18 cellular contexts compared by ENCODE assay signal in genomic region chr1:185208626-185209170, GRCh38. TPM values are rescaled to one million over a fixed set of nuclear protein-coding genes. Genes with fewer than 3 reads are reported as not detected.
DNase-seq lines count a peak whose midpoint lies in the region; ATAC-seq, FAIRE-seq and TF ChIP-seq lines count a peak whose summit lies in the region.
"Had no signal": no experiment of that assay in that cellular context is flagged by ENCODE, and none has a peak within 500 bp of the region (broad histone marks: within the 10 kb centered on the region; RNA-seq: fewer than 3 reads in every experiment).

No MANE protein-coding gene starts in this region.

- H3K27me3 Mint-ChIP-seq in CD4-positive, alpha-beta T cell: no peaks in the 10 kb centered on the region

- no peak for TF ChIP-seq CTCF in A549 (IDR thresholded peaks at IDR 0.05)
- no peak for TF ChIP-seq CTCF in PC-3 (conservative IDR thresholded peaks at IDR 0.05; ENCODE audit: low read depth, low read length)
- no peak for TF ChIP-seq CTCF in choroid plexus epithelial cell (conservative IDR thresholded peaks at IDR 0.05; ENCODE audit: low read depth, low read length)
- TF ChIP-seq CTCF in CD4-positive, alpha-beta T cell (IDR thresholded peaks at IDR 0.05): no peak

- POLR2A ChIA-PET in A549 (lab: Yijun Ruan, JAX) (no interaction called here), PC-3 (lab: Charles Lee; ENCODE audit: unreplicated experiment) (no interaction called here)
- POLR2A ChIA-PET in CD4-positive, alpha-beta T cell (lab: Charles Lee): no interaction called here

- no peaks in the 10 kb centered on the region for H3K9me2 ChIP-seq in PC-3 (replicated peaks; ENCODE audit: low read length)

- H3K4me1 ChIP-seq in A549 (no peaks in the 10 kb centered on the region), PC-3 (ENCODE audit: insufficient read depth, low read length) (no peaks in the 10 kb centered on the region)

- no peak overlapping the region for H3K9ac ChIP-seq in PC-3 (ENCODE audit: low read length)

- no TSS peak for BruUV-seq in PC-3 (replicated peaks; lab: Mats Ljungman, UMichigan)

- H3K36me3 Mint-ChIP-seq in CD4-positive, alpha-beta T cell (ENCODE audit: low read depth): peaks cover 49% of the 10 kb centered on the region

- H4K20me1 ChIP-seq in PC-3 (ENCODE audit: low read length): no peaks in the 10 kb centered on the region

- no peaks in the 10 kb centered on the region for H3K36me3 ChIP-seq in PC-3 (ENCODE audit: low read depth, low read length)

- CTCF ChIA-PET in A549 (lab: Yijun Ruan, JAX): interaction anchor here (0.5 kb wide), 1 partner anchor 18 kb away, joined by 3 read pairs; no protein-coding TSS in a partner anchor
- CTCF ChIA-PET in PC-3 (lab: Charles Lee): interaction anchor here (0.7 kb wide), 1 partner anchor 462 kb away, joined by 3 read pairs; no protein-coding TSS in a partner anchor
- CTCF ChIA-PET in CD4-positive, alpha-beta T cell (lab: Charles Lee): no interaction called here

- 79% methylated on average over 5 of the region's 5 CpGs for WGBS in A549 (ENCODE audit: missing lambda C conversion rate)

- DNase-seq in A549 (ENCODE audit: low read depth in 1 of 2, low spot score in 1 of 2) (no peak), PC-3 (peak; percentile 12), choroid plexus epithelial cell (ENCODE audit: low read depth) (peak; percentile 15), foreskin melanocyte (peak; percentile 4), H54 (ENCODE audit: insufficient read length, low spot score) (no peak)
- DNase-seq in CD4-positive, alpha-beta T cell: no peak
- DNase-seq: AML-193, DMS79, GDM1, NCI-H1092 treated with DMSO at 0.1 percent for 48 hours, NCI-H1694, NCI-H446 treated with DMSO at 0.1 percent for 48 hours, NCI-H748 treated with DMSO at 0.1 percent for 48 hours had no signal

- no peak for TF ChIP-seq RAD21 in A549 (conservative IDR thresholded peaks at IDR 0.05 in 1 of 2, IDR thresholded peaks at IDR 0.05 in 1 of 2)

- TF ChIP-seq EP300 in A549 (IDR thresholded peaks at IDR 0.05): no peak

- no peaks in the 10 kb centered on the region for H3F3A ChIP-seq in PC-3 (ENCODE audit: low read length, unreplicated experiment)

- H3K4me3 ChIP-seq in A549 (no peak overlapping the region), PC-3 (ENCODE audit: low read length) (no peak overlapping the region), choroid plexus epithelial cell (ENCODE audit: low read depth, low read length) (no peak overlapping the region)
- H3K4me3 ChIP-seq: K562 had no signal

- H3K4me2 ChIP-seq in A549 (no peak overlapping the region), PC-3 (ENCODE audit: low read length) (no peak overlapping the region)

- H3K4me1 Mint-ChIP-seq in CD4-positive, alpha-beta T cell (ENCODE audit: low read depth): no peaks in the 10 kb centered on the region

- no peaks in the 10 kb centered on the region for H3K79me2 ChIP-seq in PC-3 (ENCODE audit: low read length)

- peaks cover 4% of the 10 kb centered on the region for H3K9me3 Mint-ChIP-seq in CD4-positive, alpha-beta T cell

- TF ChIP-seq POLR2A in A549 (IDR thresholded peaks at IDR 0.05; ENCODE audit: low read length): no peak
- no peak for TF ChIP-seq POLR2A in H54 (IDR thresholded peaks at IDR 0.05; ENCODE audit: low read depth, low read length)

- no peak overlapping the region for H3K4me3 Mint-ChIP-seq in CD4-positive, alpha-beta T cell

- no peak overlapping the region for H3K27ac ChIP-seq in A549
- H3K27ac ChIP-seq in PC-3 (ENCODE audit: low read length): no peak overlapping the region
- H3K27ac ChIP-seq in CD4-positive, alpha-beta T cell (ENCODE audit: low read depth, low read length): no peak overlapping the region

- ATAC-seq in A549 (no peak), PC-3 (no peak), HG02981 (IDR thresholded peaks at IDR 0.05; ENCODE audit: unreplicated experiment) (no peak), GM19395 (IDR thresholded peaks at IDR 0.05; ENCODE audit: unreplicated experiment) (no peak)
- no peak for ATAC-seq in CD4-positive, alpha-beta T cell (ENCODE audit: poor library complexity)
- ATAC-seq: Right ventricle myocardium inferior had no signal

- H3K27ac Mint-ChIP-seq in CD4-positive, alpha-beta T cell: no peak overlapping the region

- H3K27me3 ChIP-seq in PC-3 (ENCODE audit: low read length): no peaks in the 10 kb centered on the region
- H3K27me3 ChIP-seq in CD4-positive, alpha-beta T cell (ENCODE audit: control insufficient read depth, insufficient read depth, low read length): no peaks in the 10 kb centered on the region

- peak; percentile 46 for FAIRE-seq in A549 (lab: Jason Lieb, UNC)
- no peak for FAIRE-seq in H54 (lab: Jason Lieb, UNC)
- FAIRE-seq: GM12892, K562 had no signal

- intact Hi-C loops in PC-3 (cut with micrococcal nuclease): no loop called here
- intact Hi-C loops in CD4-positive, alpha-beta T cell (cut with DNase I, micrococcal nuclease): no loop called here

- H3K9me3 ChIP-seq in A549 (no peaks in the 10 kb centered on the region), PC-3 (ENCODE audit: low read length) (no peaks in the 10 kb centered on the region)
- no peaks in the 10 kb centered on the region for H3K9me3 ChIP-seq in CD4-positive, alpha-beta T cell (ENCODE audit: control insufficient read depth, low read length)

- no peak overlapping the region for H2AFZ ChIP-seq in PC-3 (ENCODE audit: low read length)

TF ChIP-seq in A549, 52 proteins besides CTCF, POLR2A, EP300 and RAD21:
- TF ChIP-seq SREBF2 (IDR thresholded peaks at IDR 0.05) (no peak), PBX3 (IDR thresholded peaks at IDR 0.05) (no peak), RARB (CRISPR knock-in tag; IDR thresholded peaks at IDR 0.05) (no peak), FOSB (CRISPR knock-in tag; IDR thresholded peaks at IDR 0.05) (no peak), POLR2AphosphoS2 (conservative IDR thresholded peaks at IDR 0.05; ENCODE audit: low read length) (no peak), EHMT2 (IDR thresholded peaks at IDR 0.05; ENCODE audit: low read depth) (no peak), MAX (IDR thresholded peaks at IDR 0.05) (no peak), TFCP2L1 (CRISPR knock-in tag; IDR thresholded peaks at IDR 0.05) (no peak), BHLHE40 (IDR thresholded peaks at IDR 0.05; ENCODE audit: low read depth, low read length) (no peak)

RNA-seq across cellular contexts. Expression of gene SWT1, which starts 51.7 kb away (rescaled TPM):
- polyA plus RNA-seq in A549 (2011; rRNA removed) (2.2 and 2.4 TPM in 2 replicates), A549 (2017; fragmentation: RNase III; extraction: RNeasy Plus Mini Kit Qiagen cat#74134 plus additional on column Dnase treatment) (1.1 to 1.5 TPM (median 1.3 TPM) in 3 replicates)
- polyA plus RNA-seq in A549 (2012; cell fraction: cytosol; rRNA removed): 0.27 and 0.30 TPM in 2 replicates
- 0.24 and 0.31 TPM in 2 replicates for polyA plus RNA-seq in A549 (2012; cell fraction: nucleus; rRNA removed)
- polyA minus RNA-seq in A549 (2011; rRNA and poly(A)+ RNA removed): 0.83 and 0.87 TPM in 2 replicates
- total RNA-seq in PC-3 (2014; rRNA removed): 0.69 and 1.5 TPM in 2 replicates
- 1 to 10 TPM; 4.1 to 5.3 TPM for total RNA-seq in CD4-positive, alpha-beta T cell

RNA-seq across cellular contexts. Expression of gene TRMT1L, which starts 51.9 kb away (rescaled TPM):
- 45.1 and 52.4 TPM in 2 replicates for polyA plus RNA-seq in A549 (2011; rRNA removed)
- polyA plus RNA-seq in A549 (2012; cell fraction: cytosol; rRNA removed): 8.3 and 8.7 TPM in 2 replicates
- 4.8 and 5.6 TPM in 2 replicates for polyA plus RNA-seq in A549 (2012; cell fraction: nucleus; rRNA removed)
- polyA plus RNA-seq in A549 (2017; fragmentation: RNase III; extraction: RNeasy Plus Mini Kit Qiagen cat#74134 plus additional on column Dnase treatment): 14.9 to 17.3 TPM (median 16.1 TPM) in 3 replicates
- polyA minus RNA-seq in A549 (2011; rRNA and poly(A)+ RNA removed): 26.2 and 27.1 TPM in 2 replicates
- total RNA-seq in PC-3 (2014; rRNA removed): 6.9 and 11.3 TPM in 2 replicates
- total RNA-seq in CD4-positive, alpha-beta T cell: 1 to 10 TPM; 2.8 to 4.7 TPM

Comparison
In these comparisons a context has a peak if more than half of its experiments do, and no peak if none do; other contexts are left out.
1. DNase-seq: peak in PC-3 (single experiment), choroid plexus epithelial cell (single experiment) and foreskin melanocyte (single experiment); none in A549 (0 of 2), CD4-positive, alpha-beta T cell (0 of 10) and H54 (single experiment).